In the genomic region with DNA sequence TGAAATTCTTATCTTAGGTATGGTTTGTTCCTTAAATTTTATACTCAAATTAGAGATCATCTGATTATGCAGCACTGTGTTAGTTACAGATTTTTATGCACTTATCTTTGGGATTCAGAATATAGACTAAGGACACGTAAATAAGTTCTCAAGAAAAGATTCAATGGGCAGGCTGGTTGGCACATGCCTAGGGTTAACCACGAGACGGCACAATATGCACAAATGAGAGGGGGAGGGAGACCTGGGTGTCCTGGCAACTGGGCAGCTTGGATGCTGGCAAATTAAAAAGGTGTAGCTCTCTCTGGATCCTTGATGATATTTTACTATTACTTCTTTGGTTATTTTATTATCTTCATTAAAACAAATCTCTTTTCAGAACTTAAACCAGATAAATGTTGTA, we compare ENCODE assay signal across 1 cellular context.
TF ChIP-seq lines count a peak whose summit lies in the region.

No MANE protein-coding gene starts in this region.

TF ChIP-seq in HepG2, 621 proteins besides CTCF, POLR2A, EP300 and RAD21:
- TF ChIP-seq THAP11 (CRISPR knock-in tag; IDR thresholded peaks at IDR 0.05): no peak
- TF ChIP-seq, protein P1, sequence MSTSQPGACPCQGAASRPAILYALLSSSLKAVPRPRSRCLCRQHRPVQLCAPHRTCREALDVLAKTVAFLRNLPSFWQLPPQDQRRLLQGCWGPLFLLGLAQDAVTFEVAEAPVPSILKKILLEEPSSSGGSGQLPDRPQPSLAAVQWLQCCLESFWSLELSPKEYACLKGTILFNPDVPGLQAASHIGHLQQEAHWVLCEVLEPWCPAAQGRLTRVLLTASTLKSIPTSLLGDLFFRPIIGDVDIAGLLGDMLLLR (CRISPR knock-in tag; IDR thresholded peaks at IDR 0.05): no peak
- no peak for TF ChIP-seq ZNF513 (CRISPR knock-in tag; conservative IDR thresholded peaks at IDR 0.05)
- TF ChIP-seq CREM (IDR thresholded peaks at IDR 0.05): no peak
- TF ChIP-seq CREM (CRISPR knock-in tag; IDR thresholded peaks at IDR 0.05): no peak
- no peak for TF ChIP-seq MAFF (IDR thresholded peaks at IDR 0.05; ENCODE audit: low read depth, low read length)
- TF ChIP-seq AKAP8 (CRISPR knock-in tag; IDR thresholded peaks at IDR 0.05): no peak
- TF ChIP-seq, protein P2, sequence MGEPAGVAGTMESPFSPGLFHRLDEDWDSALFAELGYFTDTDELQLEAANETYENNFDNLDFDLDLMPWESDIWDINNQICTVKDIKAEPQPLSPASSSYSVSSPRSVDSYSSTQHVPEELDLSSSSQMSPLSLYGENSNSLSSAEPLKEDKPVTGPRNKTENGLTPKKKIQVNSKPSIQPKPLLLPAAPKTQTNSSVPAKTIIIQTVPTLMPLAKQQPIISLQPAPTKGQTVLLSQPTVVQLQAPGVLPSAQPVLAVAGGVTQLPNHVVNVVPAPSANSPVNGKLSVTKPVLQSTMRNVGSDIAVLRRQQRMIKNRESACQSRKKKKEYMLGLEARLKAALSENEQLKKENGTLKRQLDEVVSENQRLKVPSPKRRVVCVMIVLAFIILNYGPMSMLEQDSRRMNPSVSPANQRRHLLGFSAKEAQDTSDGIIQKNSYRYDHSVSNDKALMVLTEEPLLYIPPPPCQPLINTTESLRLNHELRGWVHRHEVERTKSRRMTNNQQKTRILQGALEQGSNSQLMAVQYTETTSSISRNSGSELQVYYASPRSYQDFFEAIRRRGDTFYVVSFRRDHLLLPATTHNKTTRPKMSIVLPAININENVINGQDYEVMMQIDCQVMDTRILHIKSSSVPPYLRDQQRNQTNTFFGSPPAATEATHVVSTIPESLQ (CRISPR knock-in tag; conservative IDR thresholded peaks at IDR 0.05): no peak
- TF ChIP-seq ERF (CRISPR knock-in tag; IDR thresholded peaks at IDR 0.05): no peak
- no peak for TF ChIP-seq SATB2 (CRISPR knock-in tag; IDR thresholded peaks at IDR 0.05)
- no peak for TF ChIP-seq SAFB2 (CRISPR knock-in tag; IDR thresholded peaks at IDR 0.05; ENCODE audit: borderline replicate concordance, low read depth)
- no peak for TF ChIP-seq ZBTB1 (CRISPR knock-in tag; IDR thresholded peaks at IDR 0.05; ENCODE audit: borderline replicate concordance)
- TF ChIP-seq HCFC1 (IDR thresholded peaks at IDR 0.05; ENCODE audit: low read depth, low read length): no peak
